In the genomic region with DNA sequence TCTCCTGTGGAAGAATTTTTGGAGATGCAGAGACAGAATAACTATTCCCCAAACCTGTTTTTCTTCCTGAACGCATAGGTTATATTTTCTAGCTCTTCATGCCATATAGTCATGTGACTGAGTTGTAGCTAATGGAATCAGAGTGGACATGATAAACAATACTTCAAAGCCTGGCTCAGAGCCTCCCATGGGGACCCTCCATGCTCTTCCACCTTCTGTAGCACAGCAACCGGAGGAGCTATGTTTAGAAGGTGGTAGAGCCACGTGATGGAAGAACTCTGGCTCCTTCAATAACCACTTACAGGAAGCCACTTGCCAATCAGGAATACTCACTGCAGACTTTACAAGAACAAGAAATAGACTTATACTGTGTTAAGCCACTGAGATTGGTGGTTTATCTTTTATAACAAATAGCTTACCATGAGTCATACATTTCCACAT, we compare ENCODE assay signal across 18 cellular contexts. TPM values are rescaled to one million over a fixed set of nuclear protein-coding genes. Genes with fewer than 3 reads are reported as not detected.
DNase-seq lines count a peak whose midpoint lies in the region; ATAC-seq, FAIRE-seq and TF ChIP-seq lines count a peak whose summit lies in the region.
"Had no signal": no experiment of that assay in that cellular context is flagged by ENCODE, and none has a peak within 500 bp of the region (broad histone marks: within the 10 kb centered on the region; RNA-seq: fewer than 3 reads in every experiment).

No MANE protein-coding gene starts in this region.

- TF ChIP-seq CTCF in AG10803 (conservative IDR thresholded peaks at IDR 0.05; ENCODE audit: low read length) (no peak), astrocyte (IDR thresholded peaks at IDR 0.05; ENCODE audit: insufficient read depth, low read depth, low read length) (no peak), gastrocnemius medialis (IDR thresholded peaks at IDR 0.05 in 4 of 5, conservative IDR thresholded peaks at IDR 0.05 in 1 of 5) (no peak)

- no peak overlapping the region for H3K27ac ChIP-seq in astrocyte (ENCODE audit: low read depth, low read length)
- no peak overlapping the region for H3K27ac ChIP-seq in gastrocnemius medialis
- H3K27ac ChIP-seq: esophagus muscularis mucosa, stomach had no signal

- H3K4me3 Mint-ChIP-seq in astrocyte (ENCODE audit: unreplicated experiment) = no peak overlapping the region
- H3K4me3 Mint-ChIP-seq: CD4-positive, CD25-positive, alpha-beta regulatory T cell; IgD-negative memory B cell; immature natural killer cell; T-helper 17 cell had no signal

- no peak overlapping the region for H2AFZ ChIP-seq in astrocyte (ENCODE audit: low read depth, low read length)

- H3K36me3 Mint-ChIP-seq in astrocyte (ENCODE audit: low read depth, unreplicated experiment) = peaks cover 4% of the 10 kb centered on the region

- intact Hi-C loops in left cardiac atrium (cut with DNase I) = no loop called here
- intact Hi-C loops in gastrocnemius medialis (cut with DNase I; ENCODE audit: low total_unique reads) = no loop called here

- no peaks in the 10 kb centered on the region for H4K20me1 ChIP-seq in astrocyte (ENCODE audit: insufficient read depth, low read length)

- no peak overlapping the region for H3K4me3 ChIP-seq in AG10803 (ENCODE audit: low read length)
- no peak overlapping the region for H3K4me3 ChIP-seq in astrocyte (ENCODE audit: insufficient read depth, low read depth, low read length)
- no peak overlapping the region for H3K4me3 ChIP-seq in gastrocnemius medialis
- H3K4me3 ChIP-seq: esophagus muscularis mucosa, stomach had no signal

- H3K27ac Mint-ChIP-seq in astrocyte (ENCODE audit: unreplicated experiment) = no peak overlapping the region
- H3K27ac Mint-ChIP-seq: activated T-helper 2 cell treated with anti-CD3 and anti-CD28 coated beads, Interferon-gamma antibody, Interleukin-2, Interleukin-4, amounts not matched to agents 10 μg/mL and 5 μg/mL and 100 μg/mL, durations not matched to agents 14 hours and 24 hours and 36 hours; CD4-positive, CD25-positive, alpha-beta regulatory T cell; IgD-negative memory B cell; immature natural killer cell; T-helper 17 cell had no signal

- ATAC-seq in left cardiac atrium (peak; percentile 76 to 80), gastrocnemius medialis (no peak), GM18517 (IDR thresholded peaks at IDR 0.05; ENCODE audit: unreplicated experiment) (no peak)
- ATAC-seq: T-helper 17 cell had no signal

- H3K36me3 ChIP-seq in astrocyte (ENCODE audit: insufficient read depth, low read length) = no peaks in the 10 kb centered on the region
- H3K36me3 ChIP-seq in gastrocnemius medialis = peaks cover 0 to 46% of the 10 kb centered on the region in 2 donors

- FAIRE-seq in astrocyte (lab: Jason Lieb, UNC) = no peak

- H3K4me2 ChIP-seq in astrocyte (ENCODE audit: low read length) = no peak overlapping the region

- H3K9me3 ChIP-seq in astrocyte (ENCODE audit: insufficient read depth, low read depth, low read length) (no peaks in the 10 kb centered on the region), gastrocnemius medialis (no peaks in the 10 kb centered on the region)
- H3K9me3 ChIP-seq: esophagus muscularis mucosa, stomach had no signal

- H3K79me2 ChIP-seq in astrocyte (ENCODE audit: insufficient read depth, low read length) = no peaks in the 10 kb centered on the region

- no peak overlapping the region for H3K9ac ChIP-seq in astrocyte (ENCODE audit: low read length)

- in situ Hi-C loops in gastrocnemius medialis (cut with MboI; ENCODE audit: low sequenced_read_pairs in 4 of 4) = no loop called here

- TF ChIP-seq POLR2A in gastrocnemius medialis (IDR thresholded peaks at IDR 0.05) = no peak

- DNase-seq in AG10803 (ENCODE audit: low read depth) = peak; percentile 40
- peak; percentile 36 for DNase-seq in HT1080 (ENCODE audit: low read depth)
- peak; percentile 83 for DNase-seq in astrocyte (ENCODE audit: low read depth)
- no peak for DNase-seq in left cardiac atrium
- no peak for DNase-seq in NCI-H748 treated with DMSO at 0.1 percent for 48 hours (lab: John Stamatoyannopoulos, UW)
- no peak for DNase-seq in gastrocnemius medialis
- no peak for DNase-seq in NCI-H510A treated with DMSO at 0.1 percent for 48 hours (lab: John Stamatoyannopoulos, UW)
- DNase-seq: activated CD4-positive, alpha-beta T cell treated with anti-CD3 and anti-CD28 coated beads, Interleukin-2, amount 50 U/mL, for 1 hour; CD4-positive, CD25-positive, alpha-beta regulatory T cell; GDM1; immature natural killer cell; NCI-H1694; stomach; T-helper 17 cell had no signal

- H3K27me3 ChIP-seq in astrocyte (ENCODE audit: insufficient read depth, low read length) (no peaks in the 10 kb centered on the region), gastrocnemius medialis (no peaks in the 10 kb centered on the region)
- H3K27me3 ChIP-seq: esophagus muscularis mucosa, stomach had no signal

- H3K9me3 Mint-ChIP-seq in astrocyte (ENCODE audit: unreplicated experiment) = no peaks in the 10 kb centered on the region
- H3K9me3 Mint-ChIP-seq: activated T-helper 2 cell treated with anti-CD3 and anti-CD28 coated beads, Interferon-gamma antibody, Interleukin-2, Interleukin-4, amounts not matched to agents 10 μg/mL and 5 μg/mL and 100 μg/mL, durations not matched to agents 14 hours and 24 hours and 36 hours; IgD-negative memory B cell; immature natural killer cell had no signal

- H3K4me1 ChIP-seq in astrocyte (ENCODE audit: insufficient read depth, low read length) (peaks cover 5% of the 10 kb centered on the region), gastrocnemius medialis (peaks cover 6 to 9% of the 10 kb centered on the region in 2 donors)

- peaks cover 2% of the 10 kb centered on the region for H3K4me1 Mint-ChIP-seq in astrocyte (ENCODE audit: low read depth, unreplicated experiment)
- H3K4me1 Mint-ChIP-seq: IgD-negative memory B cell, immature natural killer cell had no signal

- no peaks in the 10 kb centered on the region for H3K27me3 Mint-ChIP-seq in astrocyte (ENCODE audit: low read depth, unreplicated experiment)
- H3K27me3 Mint-ChIP-seq: CD4-positive, CD25-positive, alpha-beta regulatory T cell; IgD-negative memory B cell; T-helper 17 cell had no signal

RNA-seq across cellular contexts. Expression of a gene that starts 39.2 kb away (rescaled TPM):
- total RNA-seq in HT1080 (2014; rRNA removed; shearing (Covaris generic)) = 23.5 and 28.4 TPM in 2 replicates
- polyA plus RNA-seq in HT1080 (2015; cell fraction: cytosol; rRNA removed) = 22.9 and 23.9 TPM in 2 replicates
- 27.7 and 30.5 TPM in 2 replicates for polyA plus RNA-seq in HT1080 (2015; cell fraction: nucleus; rRNA removed)
- total RNA-seq in astrocyte (20.7 and 24.5 TPM in 2 replicates), left cardiac atrium (10 to 100 TPM; 27.7 to 31.6 TPM), gastrocnemius medialis (10 to 100 TPM; 23.6 to 34.4 (median 27.8) TPM)

RNA-seq across cellular contexts. Expression of a gene that starts 50.6 kb away (rescaled TPM):
- total RNA-seq in HT1080 (2014; rRNA removed; shearing (Covaris generic)) = 80.6 and 84.1 TPM in 2 replicates
- 35.0 TPM in 2 replicates for polyA plus RNA-seq in HT1080 (2015; cell fraction: cytosol; rRNA removed)
- 29.6 and 30.4 TPM in 2 replicates for polyA plus RNA-seq in HT1080 (2015; cell fraction: nucleus; rRNA removed)
- 22.9 and 31.4 TPM in 2 replicates for total RNA-seq in astrocyte
- 1 to 10 TPM; 5.9 to 7.5 TPM for total RNA-seq in left cardiac atrium
- 1 to 10 TPM; 2.8 to 6.7 (median 3.1) TPM for total RNA-seq in gastrocnemius medialis

RNA-seq across cellular contexts. Expression of a gene that starts 50.9 kb away (rescaled TPM):
- 3.9 and 8.0 TPM in 2 replicates for total RNA-seq in HT1080 (2014; rRNA removed; shearing (Covaris generic))
- 3.6 and 5.2 TPM in 2 replicates for polyA plus RNA-seq in HT1080 (2015; cell fraction: cytosol; rRNA removed)
- polyA plus RNA-seq in HT1080 (2015; cell fraction: nucleus; rRNA removed) = 10.9 and 11.9 TPM in 2 replicates
- 6.4 and 9.0 TPM in 2 replicates for total RNA-seq in astrocyte
- 10 to 100 TPM; 11.6 to 12.5 TPM for total RNA-seq in left cardiac atrium
- 10 to 100 TPM; 12.2 to 29.0 (median 21.3) TPM for total RNA-seq in gastrocnemius medialis

Comparison
In these comparisons a context has a peak if more than half of its experiments do, and no peak if none do; other contexts are left out.
1. DNase-seq: peak in AG10803 (single experiment), HT1080 (single experiment) and astrocyte (single experiment); none in left cardiac atrium (single experiment), NCI-H748 treated with DMSO at 0.1 percent for 48 hours (single experiment), gastrocnemius medialis (0 of 2) and NCI-H510A treated with DMSO at 0.1 percent for 48 hours (single experiment).
2. ATAC-seq: peak in left cardiac atrium (2 of 2); none in gastrocnemius medialis (0 of 2) and GM18517 (single experiment).